Comparison of ENCODE assay signal across 8 cellular contexts in the genomic region with DNA sequence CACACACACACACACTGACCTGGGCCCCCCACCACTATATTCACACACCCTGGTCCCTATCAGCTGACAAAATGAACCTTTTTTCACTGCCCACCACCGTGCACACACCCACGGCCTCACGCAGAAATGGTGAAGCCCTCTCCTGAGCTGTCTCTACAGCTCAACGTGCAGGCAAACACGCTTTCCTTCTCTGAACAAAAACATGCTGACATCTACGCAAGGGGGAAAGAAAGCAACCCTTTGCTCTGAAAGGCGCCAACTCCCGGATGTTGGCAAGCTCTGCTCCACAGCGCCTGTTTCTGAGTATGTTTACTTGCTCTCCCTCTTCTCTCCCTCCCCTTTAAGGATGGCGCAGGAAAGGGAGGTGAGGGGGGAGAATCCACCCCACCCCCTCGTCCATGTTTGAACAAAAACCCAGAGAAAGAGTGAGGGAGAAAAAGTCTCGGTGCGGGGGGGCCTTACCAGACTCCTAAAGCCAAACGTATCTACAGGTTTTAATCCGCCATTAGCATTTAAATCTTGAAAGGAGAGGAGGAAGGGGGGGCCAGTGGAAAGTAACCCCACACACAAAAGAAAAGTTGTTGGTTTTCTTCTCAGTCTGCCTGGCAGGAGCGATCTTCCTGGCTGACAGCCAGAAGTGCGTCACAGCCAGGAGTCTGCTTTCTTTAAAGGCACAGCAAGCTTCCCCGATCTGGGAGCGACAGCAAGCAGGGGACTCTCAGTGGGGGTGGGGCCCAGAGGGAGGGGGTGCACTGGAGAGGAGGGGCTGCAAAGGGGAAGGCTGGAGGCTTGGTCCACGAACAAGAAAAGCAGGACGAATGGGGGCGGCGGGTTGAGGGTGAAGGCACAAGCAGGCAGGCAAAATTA. TPM values are rescaled to one million over a fixed set of nuclear protein-coding genes. Genes with fewer than 3 reads are reported as not detected.
DNase-seq lines count a peak whose midpoint lies in the region; ATAC-seq and TF ChIP-seq lines count a peak whose summit lies in the region.

No MANE protein-coding gene starts in this region.

- peaks cover 12% of the 10 kb centered on the region for H3K36me3 Mint-ChIP-seq in effector memory CD8-positive, alpha-beta T cell (ENCODE audit: insufficient read depth)

- no peaks in the 10 kb centered on the region for H3K27me3 ChIP-seq in lung (ENCODE audit: control insufficient read depth, insufficient read depth)

- WGBS in lung, 2 donors = 1% methylated on average over 23 of the region's 23 CpGs

- H3K9me3 ChIP-seq in lung (ENCODE audit: control insufficient read depth in 2 of 2, insufficient read depth in 1 of 2, low read length in 1 of 2) = no peaks in the 10 kb centered on the region

- H3K4me1 Mint-ChIP-seq in effector memory CD8-positive, alpha-beta T cell (ENCODE audit: low read depth in 2 of 2) = peaks cover 30 to 36% of the 10 kb centered on the region in 2 donors

- H3K4me3 ChIP-seq in lung = peak overlapping the region; percentile 58

- ATAC-seq in effector memory CD8-positive, alpha-beta T cell (replicated peaks) = peak; percentile 77
- peak; percentile 79 for ATAC-seq in lung (ENCODE audit: insufficient read depth, low FRiP score)
- no peak for ATAC-seq in GM21360 (IDR thresholded peaks at IDR 0.05; ENCODE audit: unreplicated experiment)

- peak overlapping the region; percentile 91 to 100 for H3K27ac ChIP-seq in lung (ENCODE audit: low read depth in 1 of 2, low read length in 1 of 2)

- no peak overlapping the region for H3K27ac Mint-ChIP-seq in effector memory CD8-positive, alpha-beta T cell

- no peaks in the 10 kb centered on the region for H3K27me3 Mint-ChIP-seq in effector memory CD8-positive, alpha-beta T cell

- no peak for TF ChIP-seq CTCF in lung (IDR thresholded peaks at IDR 0.05; ENCODE audit: control extremely low read depth, extremely low read depth)

- DNase-seq in AG20443 (ENCODE audit: low spot score) = peak; percentile 90
- DNase-seq in HCEC 1CT = peak; percentile 87
- peak; percentile 96 for DNase-seq in NCI-H510A treated with DMSO at 0.1 percent for 48 hours (lab: John Stamatoyannopoulos, UW)
- DNase-seq in activated CD8-positive, alpha-beta memory T cell treated with anti-CD3 and anti-CD28 coated beads for 1 hour (ENCODE audit: extremely low read depth in 1 of 2, low read depth in 1 of 2) = peak; percentile 62 to 72
- peak; percentile 67 to 72 (median 71) for DNase-seq in effector memory CD8-positive, alpha-beta T cell
- peak; percentile 94 for DNase-seq in lung (ENCODE audit: low spot score)
- DNase-seq in stimulated activated CD4-positive, alpha-beta T cell treated with anti-CD3 and anti-CD28 coated beads, Interleukin-4, amount 100 ng/mL, for 4 hours = peak; percentile 72 to 73

- H3K9me3 Mint-ChIP-seq in effector memory CD8-positive, alpha-beta T cell = no peaks in the 10 kb centered on the region

- no peak overlapping the region for H3K4me3 Mint-ChIP-seq in effector memory CD8-positive, alpha-beta T cell

- peaks cover 7 to 37% of the 10 kb centered on the region in 2 donors for H3K4me1 ChIP-seq in lung (ENCODE audit: control insufficient read depth in 2 of 2, insufficient read depth in 2 of 2, low read length in 2 of 2)

- peaks cover 0 to 2% of the 10 kb centered on the region in 2 donors for H3K36me3 ChIP-seq in lung (ENCODE audit: control insufficient read depth in 2 of 2, insufficient read depth in 2 of 2, low read length in 2 of 2)

RNA-seq across cellular contexts. Expression of a gene that starts 39.6 kb away (rescaled TPM):
- 100 to 1,000 TPM; 161 to 277 TPM for total RNA-seq in lung
- 100 to 1,000 TPM in 1 of 2 donors, 10 to 100 TPM in 1; 79.9 to 166 TPM for polyA plus RNA-seq in lung

RNA-seq across cellular contexts. Expression of a gene that starts 39.9 kb away (rescaled TPM):
- total RNA-seq in lung = 10 to 100 TPM; 28.7 to 29.6 TPM
- polyA plus RNA-seq in lung = 10 to 100 TPM; 10.4 to 10.9 TPM

RNA-seq across cellular contexts. Expression of a gene that starts 42.0 kb away (rescaled TPM):
- 10 to 100 TPM in 1 of 2 donors, 1 to 10 TPM in 1; 8.6 to 24.8 TPM for total RNA-seq in lung
- polyA plus RNA-seq in lung = 10 to 100 TPM; 15.4 to 38.6 TPM
